9 cellular contexts compared by ENCODE assay signal in genomic region chr20:9912858-9913434, GRCh38.
DNase-seq lines count a peak whose midpoint lies in the region; ATAC-seq and TF ChIP-seq lines count a peak whose summit lies in the region.
"Had no signal": no experiment of that assay in that cellular context is flagged by ENCODE, and none has a peak within 500 bp of the region (broad histone marks: within the 10 kb centered on the region; RNA-seq: fewer than 3 reads in every experiment).

No MANE protein-coding gene starts in this region.

- no peaks in the 10 kb centered on the region for H3K36me3 ChIP-seq in breast epithelium
- no peaks in the 10 kb centered on the region for H3K36me3 ChIP-seq in left lung

- peak; percentile 29 for DNase-seq in AG08396 (ENCODE audit: low spot score)
- no peak for DNase-seq in GM12864 (ENCODE audit: low read depth)
- DNase-seq in HT-29 (ENCODE audit: low spot score): peak; percentile 72
- DNase-seq in RWPE1 (ENCODE audit: low spot score): peak; percentile 39
- DNase-seq in breast epithelium (ENCODE audit: low spot score in 2 of 2): peak in 1 of 2 donors; percentile 25
- DNase-seq in left lung: no peak
- DNase-seq in stromal cell of bone marrow (ENCODE audit: low read depth): peak; percentile 24

- H3K27ac ChIP-seq in RWPE1: no peak overlapping the region
- H3K27ac ChIP-seq in breast epithelium: no peak overlapping the region
- no peak overlapping the region for H3K27ac ChIP-seq in left lung

- no peak overlapping the region for H3K4me3 ChIP-seq in GM12864 (ENCODE audit: low read depth, low read length)
- no peak overlapping the region for H3K4me3 ChIP-seq in breast epithelium
- H3K4me3 ChIP-seq in left lung: no peak overlapping the region

- no peak for TF ChIP-seq POLR2A in breast epithelium (IDR thresholded peaks at IDR 0.05)

- H3K4me1 ChIP-seq in breast epithelium (no peaks in the 10 kb centered on the region), left lung (no peaks in the 10 kb centered on the region)

- H3K9me3 ChIP-seq in breast epithelium (no peaks in the 10 kb centered on the region), left lung (no peaks in the 10 kb centered on the region)

- intact Hi-C loops in breast epithelium (cut with DNase I; ENCODE audit: low total_unique reads) (no loop called here), left lung (cut with DNase I) (no loop called here)

- ATAC-seq in left lung (peak; percentile 87), GM18873 (IDR thresholded peaks at IDR 0.05; ENCODE audit: low FRiP score, unreplicated experiment) (no peak)
- ATAC-seq: naive thymus-derived CD8-positive, alpha-beta T cell had no signal

- CTCF ChIA-PET in RWPE1 (lab: Yijun Ruan, JAX): interaction anchor here (0.6 to 1.3 kb wide), 7 partner anchors 9 to 1036 kb away, joined by 3 to 5 read pairs (median 4); no protein-coding TSS in a partner anchor

- POLR2A ChIA-PET in RWPE1 (lab: Yijun Ruan, JAX; ENCODE audit: low non-redundant PET): no interaction called here

- peak; percentile 72 for TF ChIP-seq CTCF in GM12864 (IDR thresholded peaks at IDR 0.05; ENCODE audit: low read depth, low read length, missing control alignments)
- TF ChIP-seq CTCF in RWPE1 (conservative IDR thresholded peaks at IDR 0.05; ENCODE audit: low read depth): peak; percentile 97
- TF ChIP-seq CTCF in breast epithelium (IDR thresholded peaks at IDR 0.05): peak; percentile 53 to 64 (median 56)
- peak; percentile 60 to 62 for TF ChIP-seq CTCF in left lung (IDR thresholded peaks at IDR 0.05)

- H3K27me3 ChIP-seq in breast epithelium: peaks cover 0 to 9% of the 10 kb centered on the region in 2 donors
- peaks cover 0 to 13% of the 10 kb centered on the region in 2 donors for H3K27me3 ChIP-seq in left lung

Comparison
In these comparisons a context has a peak if more than half of its experiments do, and no peak if none do; other contexts are left out.
1. DNase-seq: peak in AG08396 (single experiment), HT-29 (single experiment), RWPE1 (single experiment) and stromal cell of bone marrow (single experiment); none in GM12864 (single experiment) and left lung (0 of 2).
2. Peak in every context shown above with its lines, with median percentiles within 50 percentile points of each other: CTCF ChIP-seq.